ENCODE assay signal across 10 cellular contexts in the genomic region with DNA sequence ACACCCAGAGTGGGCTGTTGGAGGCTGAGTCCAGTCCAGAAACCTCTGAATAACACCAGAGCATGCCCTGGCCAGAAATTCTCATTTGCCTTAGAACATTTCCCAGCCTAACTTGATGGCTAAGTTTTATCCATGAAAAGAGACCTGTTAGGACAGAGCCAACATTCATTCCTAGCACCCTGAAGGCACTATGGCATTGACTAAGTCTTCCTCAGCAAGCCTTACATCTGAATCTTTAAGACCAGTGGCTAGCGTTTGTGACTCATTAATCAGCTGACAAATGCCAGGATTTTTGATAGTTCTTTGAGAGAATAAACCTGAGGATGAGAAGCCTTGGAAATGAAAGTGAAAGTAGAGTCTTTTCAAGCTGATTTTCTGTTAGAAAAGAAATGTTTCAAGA.
DNase-seq lines count a peak whose midpoint lies in the region; ATAC-seq and TF ChIP-seq lines count a peak whose summit lies in the region.
"Had no signal": no experiment of that assay in that cellular context is flagged by ENCODE, and none has a peak within 500 bp of the region (broad histone marks: within the 10 kb centered on the region; RNA-seq: fewer than 3 reads in every experiment).

No MANE protein-coding gene starts in this region.

- H3K4me2 ChIP-seq in mammary epithelial cell (ENCODE audit: insufficient read depth, low read depth, low read length) (peak overlapping the region; percentile 61), mesenchymal stem cell (ENCODE audit: low read length, poor library complexity, severe bottlenecking) (no peak overlapping the region), H9 (ENCODE audit: insufficient read depth, insufficient read length, low read length) (no peak overlapping the region)

- H4K20me1 ChIP-seq in mammary epithelial cell (ENCODE audit: insufficient read depth, low read length) (no peaks in the 10 kb centered on the region), H9 (ENCODE audit: control insufficient read depth, insufficient read depth, insufficient read length) (no peaks in the 10 kb centered on the region)

- H2BK15ac ChIP-seq in mesenchymal stem cell (ENCODE audit: low read depth, poor library complexity, severe bottlenecking) = no peak overlapping the region
- H2BK15ac ChIP-seq in H9 (ENCODE audit: low read depth, low read length) = no peak overlapping the region

- peak; percentile 95 for DNase-seq in COLO829 (ENCODE audit: low spot score)
- peak; percentile 11 to 15 for DNase-seq in Kasumi-1 (lab: John Stamatoyannopoulos, UW)
- peak; percentile 90 for DNase-seq in mammary epithelial cell
- peak; percentile 73 for DNase-seq in mesenchymal stem cell
- no peak for DNase-seq in NCI-H2029 treated with DMSO at 0.1 percent for 48 hours (lab: John Stamatoyannopoulos, UW)
- DNase-seq in activated CD8-positive, alpha-beta memory T cell treated with anti-CD3 and anti-CD28 coated beads, Interleukin-2, amount 50 U/mL, for 48 hours = no peak
- DNase-seq in H9 = no peak
- DNase-seq: activated gamma-delta T cell treated with Interleukin-2 at 50 U/mL for 16 hours, SJCRH30 had no signal

- no peak overlapping the region for H3K23ac ChIP-seq in mesenchymal stem cell (ENCODE audit: low read length in 2 of 2)
- no peak overlapping the region for H3K23ac ChIP-seq in H9 (ENCODE audit: insufficient read length, low read depth, low read length)

- no peak overlapping the region for H3K27ac Mint-ChIP-seq in H9

- no peaks in the 10 kb centered on the region for H3K4me1 Mint-ChIP-seq in H9

- no peak overlapping the region for H3K4ac ChIP-seq in mesenchymal stem cell (ENCODE audit: low read depth in 1 of 2, low read length in 2 of 2)
- H3K4ac ChIP-seq in H9 (ENCODE audit: low read depth, low read length) = no peak overlapping the region

- H3K79me2 ChIP-seq in mammary epithelial cell (ENCODE audit: insufficient read depth, low read length) (no peaks in the 10 kb centered on the region), H9 (ENCODE audit: insufficient read depth, low read length) (no peaks in the 10 kb centered on the region)

- H3K56ac ChIP-seq in H9 (ENCODE audit: insufficient read length, low read depth, low read length) = no peak overlapping the region

- H3K4me3 ChIP-seq in mammary epithelial cell (replicated peaks in 1 of 3; ENCODE audit: insufficient read depth in 1 of 3, low read depth in 2 of 3, low read length in 3 of 3) (peak overlapping the region in 2 of 3 experiments; percentile 33 to 42), mesenchymal stem cell (ENCODE audit: insufficient read depth in 1 of 2, low read depth in 1 of 2, low read length in 2 of 2) (peak overlapping the region in 1 of 2 experiments; percentile 42)
- H3K4me3 ChIP-seq: SJCRH30 had no signal

- CTCF ChIA-PET in mammary epithelial cell (lab: Charles Lee; ENCODE audit: low non-redundant PET) = interaction anchor here (0.6 kb wide), 1 partner anchor 176 kb away, joined by 5 read pairs; no protein-coding TSS in a partner anchor

- H3K9me3 ChIP-seq in mammary epithelial cell (replicated peaks; ENCODE audit: insufficient read depth, low read length) (peaks cover 8% of the 10 kb centered on the region), mesenchymal stem cell (ENCODE audit: control insufficient read depth, low read length) (peaks cover 60% of the 10 kb centered on the region), H9 (ENCODE audit: control insufficient read depth, low read depth, low read length) (peaks cover 35% of the 10 kb centered on the region)
- H3K9me3 ChIP-seq: SJCRH30 had no signal

- H3K36me3 Mint-ChIP-seq in H9 (ENCODE audit: insufficient read depth in 1 of 3, low read depth in 3 of 3) = peaks cover 30 to 68% (median 56%) of the 10 kb centered on the region in 3 experiments

- no peak for TF ChIP-seq CTCF in mammary epithelial cell (conservative IDR thresholded peaks at IDR 0.05 in 1 of 2, IDR thresholded peaks at IDR 0.05 in 1 of 2; ENCODE audit: extremely low read depth in 1 of 2, insufficient read depth in 1 of 2, low read depth in 1 of 2, low read length in 2 of 2)
- no peak for TF ChIP-seq CTCF in H9 (conservative IDR thresholded peaks at IDR 0.05)

- in situ Hi-C loops in mammary epithelial cell (cut with MboI; ENCODE audit: low sequenced_read_pairs in 2 of 2) = loop anchor here in 1 of 2 donors (10.0 kb wide), 1 partner anchor 175 kb away; no protein-coding TSS in a partner anchor

- intact Hi-C loops in mammary epithelial cell (cut with micrococcal nuclease) = loop anchor here (1.0 to 10.0 kb wide), 2 partner anchors 315 to 1087 kb away; a partner anchor contains a TSS

- no peak for ATAC-seq in GM21786 (IDR thresholded peaks at IDR 0.05; ENCODE audit: unreplicated experiment)

- peaks cover 55 to 62% of the 10 kb centered on the region in 2 experiments for H3K9me3 Mint-ChIP-seq in H9

- H2AFZ ChIP-seq in mammary epithelial cell (ENCODE audit: low read depth, low read length) = peak overlapping the region; percentile 65
- no peak overlapping the region for H2AFZ ChIP-seq in mesenchymal stem cell (ENCODE audit: low read depth, low read length)
- no peak overlapping the region for H2AFZ ChIP-seq in H9 (ENCODE audit: low read length)

- H3K14ac ChIP-seq in mesenchymal stem cell (ENCODE audit: low read length in 2 of 2) = no peak overlapping the region
- no peak overlapping the region for H3K14ac ChIP-seq in H9 (ENCODE audit: insufficient read depth, low read length)

- H4K8ac ChIP-seq in mesenchymal stem cell (ENCODE audit: low read length) (peak overlapping the region; percentile 75), H9 (replicated peaks; ENCODE audit: insufficient read length, low read depth, low read length) (no peak overlapping the region)

- H3K36me3 ChIP-seq in mammary epithelial cell (ENCODE audit: insufficient read depth, low read length) (no peaks in the 10 kb centered on the region), mesenchymal stem cell (ENCODE audit: control insufficient read depth in 1 of 2, insufficient read depth in 2 of 2, low read depth in 1 of 2, low read length in 2 of 2) (no peaks in the 10 kb centered on the region)
- H3K36me3 ChIP-seq: SJCRH30 had no signal

- H3K4me1 ChIP-seq in mammary epithelial cell (ENCODE audit: insufficient read depth, low read length) = peaks cover 8% of the 10 kb centered on the region
- no peaks in the 10 kb centered on the region for H3K4me1 ChIP-seq in mesenchymal stem cell (ENCODE audit: control insufficient read depth, insufficient read depth, low read depth, low read length)
- no peaks in the 10 kb centered on the region for H3K4me1 ChIP-seq in H9 (ENCODE audit: insufficient read depth, low read length)
- H3K4me1 ChIP-seq: SJCRH30 had no signal

- H3K27me3 ChIP-seq in mammary epithelial cell (ENCODE audit: insufficient read depth, low read length) (no peaks in the 10 kb centered on the region), mesenchymal stem cell (ENCODE audit: control insufficient read depth in 1 of 2, insufficient read depth in 1 of 2, low read length in 2 of 2) (no peaks in the 10 kb centered on the region), H9 (ENCODE audit: insufficient read depth, low read length) (no peaks in the 10 kb centered on the region)
- H3K27me3 ChIP-seq: SJCRH30 had no signal

- H2AK5ac ChIP-seq in mesenchymal stem cell (ENCODE audit: low read length, severe bottlenecking) = no peak overlapping the region
- H2AK5ac ChIP-seq in H9 (ENCODE audit: insufficient read length, low read length) = no peak overlapping the region

- no peaks in the 10 kb centered on the region for H3K23me2 ChIP-seq in H9 (ENCODE audit: insufficient read length, low read depth, low read length, poor library complexity, severe bottlenecking)

- H2BK5ac ChIP-seq in mesenchymal stem cell (ENCODE audit: low read depth, low read length, poor library complexity, severe bottlenecking) (no peak overlapping the region), H9 (ENCODE audit: insufficient read length, low read length) (no peak overlapping the region)

- H4K5ac ChIP-seq in H9 (ENCODE audit: insufficient read length, low read depth, low read length) = no peak overlapping the region

- WGBS in mammary epithelial cell (ENCODE audit: low coverage, missing lambda C conversion rate) = 0% methylated on average over 1 of the region's 1 CpG
- WGBS in mesenchymal stem cell = 78% methylated on average over 1 of the region's 1 CpG
- WGBS in H9 (ENCODE audit: extremely low coverage, insufficient read length, low lambda C conversion rate) = no CpG with 5 or more reads among the region's 1 CpG

- no peak overlapping the region for H3K4me3 Mint-ChIP-seq in H9

- peak overlapping the region; percentile 45 for H3K27ac ChIP-seq in mammary epithelial cell (ENCODE audit: insufficient read depth, low read depth, low read length)
- peak overlapping the region; percentile 37 for H3K27ac ChIP-seq in mesenchymal stem cell (ENCODE audit: low read length, poor library complexity, severe bottlenecking)
- no peak overlapping the region for H3K27ac ChIP-seq in H9 (ENCODE audit: insufficient read length, low read depth, low read length)
- H3K27ac ChIP-seq: SJCRH30 had no signal

- H3K79me1 ChIP-seq in mesenchymal stem cell (replicated peaks; ENCODE audit: low read length, poor library complexity, severe bottlenecking) = no peaks in the 10 kb centered on the region
- no peaks in the 10 kb centered on the region for H3K79me1 ChIP-seq in H9 (ENCODE audit: insufficient read depth, low read depth, low read length, poor library complexity, severe bottlenecking)

- H4K91ac ChIP-seq in mesenchymal stem cell (ENCODE audit: low read length) (no peak overlapping the region), H9 (ENCODE audit: insufficient read length, low read depth, low read length) (no peak overlapping the region)

- no peaks in the 10 kb centered on the region for H3K27me3 Mint-ChIP-seq in H9 (ENCODE audit: low read depth)

- H2BK12ac ChIP-seq in mesenchymal stem cell (ENCODE audit: low read length in 2 of 2) = no peak overlapping the region
- no peak overlapping the region for H2BK12ac ChIP-seq in H9 (ENCODE audit: insufficient read length, low read depth, low read length)

- H3T11ph ChIP-seq in H9 (ENCODE audit: low read length) = no peak overlapping the region

- BruUV-seq in mammary epithelial cell (replicated peaks; lab: Mats Ljungman, UMichigan) = no TSS peak

- dilution Hi-C loops in mammary epithelial cell (cut with HindIII; ENCODE audit: low sequenced_read_pairs) = no loop called here

- peak overlapping the region; percentile 79 for H2BK120ac ChIP-seq in mesenchymal stem cell (ENCODE audit: low read depth, low read length)
- H2BK120ac ChIP-seq in H9 (ENCODE audit: low read depth, low read length, poor library complexity, severe bottlenecking) = no peak overlapping the region

- H3K9ac ChIP-seq in mammary epithelial cell (ENCODE audit: insufficient read depth, low read length) (no peak overlapping the region), mesenchymal stem cell (ENCODE audit: low read length) (peak overlapping the region; percentile 90), H9 (ENCODE audit: extremely low read depth, insufficient read length, low read length) (no peak overlapping the region)

- H2BK20ac ChIP-seq in H9 (ENCODE audit: low read depth, low read length, poor library complexity, severe bottlenecking) = no peak overlapping the region

- H3K18ac ChIP-seq in mesenchymal stem cell (ENCODE audit: low read depth in 1 of 2, low read length in 2 of 2) (no peak overlapping the region), H9 (ENCODE audit: insufficient read length, low read depth, low read length) (no peak overlapping the region)

Comparison
In these comparisons a context has a peak if more than half of its experiments do, and no peak if none do; other contexts are left out.
1. DNase-seq: peak in COLO829 (single experiment), Kasumi-1 (2 of 2), mammary epithelial cell (single experiment) and mesenchymal stem cell (single experiment); none in NCI-H2029 treated with DMSO at 0.1 percent for 48 hours (single experiment), activated CD8-positive, alpha-beta memory T cell treated with anti-CD3 and anti-CD28 coated beads, Interleukin-2, amount 50 U/mL, for 48 hours (single experiment) and H9 (single experiment).